In genomic region chr13:74442751-74443150, GRCh38 we compare ENCODE assay signal across 14 cellular contexts.
DNase-seq lines count a peak whose midpoint lies in the region; ATAC-seq and TF ChIP-seq lines count a peak whose summit lies in the region.
"Had no signal": no experiment of that assay in that cellular context is flagged by ENCODE, and none has a peak within 500 bp of the region (broad histone marks: within the 10 kb centered on the region; RNA-seq: fewer than 3 reads in every experiment).

No MANE protein-coding gene starts in this region.

- H3K4me3 ChIP-seq in PC-3 (ENCODE audit: low read length) = no peak overlapping the region
- H3K4me3 ChIP-seq in esophagus squamous epithelium = no peak overlapping the region
- H3K4me3 ChIP-seq in rectal smooth muscle tissue (ENCODE audit: low read length) = no peak overlapping the region

- no peaks in the 10 kb centered on the region for H3K79me2 ChIP-seq in PC-3 (ENCODE audit: low read length)

- peaks cover 13% of the 10 kb centered on the region for H3K9me3 Mint-ChIP-seq in chondrocyte (ENCODE audit: low read depth)

- H3K9ac ChIP-seq in PC-3 (ENCODE audit: low read length) (peak overlapping the region; percentile 83), rectal smooth muscle tissue (ENCODE audit: low read length) (no peak overlapping the region)

- peak overlapping the region; percentile 99 for H3K27ac ChIP-seq in PC-3 (ENCODE audit: low read length)
- H3K27ac ChIP-seq in esophagus squamous epithelium = peak overlapping the region in 3 of 4 donors; percentile 72 to 76 (median 76)
- peak overlapping the region; percentile 22 for H3K27ac ChIP-seq in rectal smooth muscle tissue (ENCODE audit: low read depth, low read length)

- H3K36me3 ChIP-seq in PC-3 (ENCODE audit: low read depth, low read length) (peaks cover 7% of the 10 kb centered on the region; the same call in 1 of the 2 replicates), esophagus squamous epithelium (no peaks in the 10 kb centered on the region), rectal smooth muscle tissue (ENCODE audit: control insufficient read depth, insufficient read depth, low read length) (no peaks in the 10 kb centered on the region)

- BruUV-seq in PC-3 (replicated peaks; lab: Mats Ljungman, UMichigan) = no TSS peak

- CTCF ChIA-PET in PC-3 (lab: Charles Lee) = no interaction called here

- peaks cover 40% of the 10 kb centered on the region for H3K4me1 ChIP-seq in PC-3 (ENCODE audit: insufficient read depth, low read length)
- peaks cover 4 to 39% (median 9%) of the 10 kb centered on the region in 3 donors for H3K4me1 ChIP-seq in esophagus squamous epithelium
- peaks cover 16% of the 10 kb centered on the region for H3K4me1 ChIP-seq in rectal smooth muscle tissue (ENCODE audit: control insufficient read depth, insufficient read depth, low read length)

- no peaks in the 10 kb centered on the region for H3K27me3 Mint-ChIP-seq in chondrocyte (ENCODE audit: low read depth)
- H3K27me3 Mint-ChIP-seq: CD4-positive, alpha-beta T cell had no signal

- 18 to 40% methylated on average over 5 of the region's 5 CpGs for WGBS in esophagus squamous epithelium, 2 donors

- H3K4me1 Mint-ChIP-seq in chondrocyte (ENCODE audit: low read depth) = peaks cover 28% of the 10 kb centered on the region
- H3K4me1 Mint-ChIP-seq: B cell had no signal

- DNase-seq in PC-3 = no peak
- no peak for DNase-seq in chondrocyte (ENCODE audit: low spot score)
- DNase-seq in esophagus squamous epithelium (lab: John Stamatoyannopoulos, UW) = no peak
- no peak for DNase-seq in activated CD8-positive, alpha-beta memory T cell treated with anti-CD3 and anti-CD28 coated beads, Interleukin-2, amount 50 U/mL, for 48 hours
- no peak for DNase-seq in stimulated activated CD4-positive, alpha-beta T cell treated with anti-CD3 and anti-CD28 coated beads, Interleukin-2, amount 100 ng/mL, for 48 hours
- DNase-seq: C1 segment of cervical spinal cord; Calu3; CD4-positive, alpha-beta T cell; DMS 273 treated with DMSO at 0.1 percent for 48 hours; GOT3; H9 had no signal

- TF ChIP-seq POLR2A in esophagus squamous epithelium (IDR thresholded peaks at IDR 0.05) = no peak

- H3K27me3 ChIP-seq in PC-3 (ENCODE audit: low read length) (no peaks in the 10 kb centered on the region), esophagus squamous epithelium (no peaks in the 10 kb centered on the region), rectal smooth muscle tissue (ENCODE audit: control insufficient read depth, insufficient read depth, low read length) (no peaks in the 10 kb centered on the region)

- no peak overlapping the region for H2AFZ ChIP-seq in PC-3 (ENCODE audit: low read length)

- H3K4me3 Mint-ChIP-seq in chondrocyte (ENCODE audit: unreplicated experiment) = no peak overlapping the region
- H3K4me3 Mint-ChIP-seq: B cell; CD4-positive, alpha-beta T cell; H9 had no signal

- TF ChIP-seq CTCF in PC-3 (conservative IDR thresholded peaks at IDR 0.05; ENCODE audit: low read depth, low read length) = no peak
- TF ChIP-seq CTCF in chondrocyte (IDR thresholded peaks at IDR 0.05) = no peak
- no peak for TF ChIP-seq CTCF in esophagus squamous epithelium (IDR thresholded peaks at IDR 0.05)

- peak overlapping the region; percentile 49 for H3K27ac Mint-ChIP-seq in chondrocyte (ENCODE audit: unreplicated experiment)
- H3K27ac Mint-ChIP-seq: B cell; CD4-positive, alpha-beta T cell; H9 had no signal

- peaks cover 12% of the 10 kb centered on the region for H3F3A ChIP-seq in PC-3 (ENCODE audit: low read length, unreplicated experiment)

- H3K9me2 ChIP-seq in PC-3 (replicated peaks; ENCODE audit: low read length) = no peaks in the 10 kb centered on the region

- H3K9me3 ChIP-seq in PC-3 (ENCODE audit: low read length) (peaks cover 7% of the 10 kb centered on the region; the same call in 1 of the 2 replicates), esophagus squamous epithelium (peaks cover 0 to 11% (median 0%) of the 10 kb centered on the region in 3 donors)

- intact Hi-C loops in PC-3 (cut with micrococcal nuclease) (loop anchor here (1.0 to 10.0 kb wide), 3 partner anchors 117 to 772 kb away; no protein-coding TSS in a partner anchor), esophagus squamous epithelium (cut with DNase I) (no loop called here)

- POLR2A ChIA-PET in PC-3 (lab: Charles Lee; ENCODE audit: unreplicated experiment) = no interaction called here

- no peaks in the 10 kb centered on the region for H4K20me1 ChIP-seq in PC-3 (ENCODE audit: low read length)

- H3K4me2 ChIP-seq in PC-3 (ENCODE audit: low read length) = 0 out of 2 replicates have a peak overlapping the region, but pooled peaks have one; percentile 11

- peaks cover 1% of the 10 kb centered on the region for H3K36me3 Mint-ChIP-seq in chondrocyte (ENCODE audit: low read depth)

- no peak for ATAC-seq in PC-3
- ATAC-seq in GM21737 (IDR thresholded peaks at IDR 0.05; ENCODE audit: unreplicated experiment) = no peak

Comparison
In these comparisons a context has a peak if more than half of its experiments do, and no peak if none do; other contexts are left out.
1. H3K27ac ChIP-seq: peak in every context shown above with its lines; median percentile 99 in PC-3; 76 in esophagus squamous epithelium; 22 in rectal smooth muscle tissue.